In genomic region chr13:65829241-65830008, GRCh38 we compare ENCODE assay signal across 14 cellular contexts.
DNase-seq lines count a peak whose midpoint lies in the region; ATAC-seq and TF ChIP-seq lines count a peak whose summit lies in the region.
"Had no signal": no experiment of that assay in that cellular context is flagged by ENCODE, and none has a peak within 500 bp of the region (broad histone marks: within the 10 kb centered on the region; RNA-seq: fewer than 3 reads in every experiment).

No MANE protein-coding gene starts in this region.

- H3K27me3 ChIP-seq in IMR-90 (ENCODE audit: control insufficient read depth, insufficient read depth, low read length) (no peaks in the 10 kb centered on the region), aorta (ENCODE audit: control insufficient read depth in 1 of 2, insufficient read depth in 2 of 2, low read length in 1 of 2) (no peaks in the 10 kb centered on the region), thyroid gland (no peaks in the 10 kb centered on the region)

- H4K8ac ChIP-seq in IMR-90 (ENCODE audit: low read depth in 2 of 2, low read length in 2 of 2): no peak overlapping the region

- no peak overlapping the region for H3K23ac ChIP-seq in IMR-90 (ENCODE audit: low read depth, low read length)

- no peak overlapping the region for H4K5ac ChIP-seq in IMR-90 (ENCODE audit: low read depth, low read length)

- no peaks in the 10 kb centered on the region for H3K36me3 ChIP-seq in IMR-90 (ENCODE audit: control insufficient read depth, insufficient read depth, low read length)
- no peaks in the 10 kb centered on the region for H3K36me3 ChIP-seq in aorta (ENCODE audit: control insufficient read depth in 1 of 2, insufficient read depth in 2 of 2, low read length in 1 of 2)
- no peaks in the 10 kb centered on the region for H3K36me3 ChIP-seq in thyroid gland

- ATAC-seq in IMR-90 (ENCODE audit: low read depth) (no peak), aorta (ENCODE audit: low FRiP score) (peak; percentile 48)
- ATAC-seq in activated CD8-positive, alpha-beta T cell treated with anti-CD3 and anti-CD28 coated beads for 36 hours: no peak
- ATAC-seq: A549 had no signal

- POLR2A ChIA-PET in IMR-90 (lab: Charles Lee; ENCODE audit: unreplicated experiment): no interaction called here
- POLR2A ChIA-PET in activated CD8-positive, alpha-beta T cell treated with anti-CD3 and anti-CD28 coated beads for 36 hours (lab: Charles Lee): no interaction called here

- H3K4me2 ChIP-seq in IMR-90 (ENCODE audit: low read depth, low read length): no peak overlapping the region
- H3K4me2 ChIP-seq: A549 had no signal

- no peaks in the 10 kb centered on the region for H3K4me1 ChIP-seq in IMR-90 (ENCODE audit: control insufficient read depth, insufficient read depth, low read length)
- H3K4me1 ChIP-seq in aorta (ENCODE audit: control insufficient read depth in 1 of 2, insufficient read depth in 2 of 2, low read length in 2 of 2): no peaks in the 10 kb centered on the region
- no peaks in the 10 kb centered on the region for H3K4me1 ChIP-seq in thyroid gland
- H3K4me1 ChIP-seq: A549, Caco-2 had no signal

- H4K20me1 ChIP-seq in IMR-90 (ENCODE audit: insufficient read depth, low read length): no peaks in the 10 kb centered on the region

- no peaks in the 10 kb centered on the region for H3K4me1 Mint-ChIP-seq in activated CD8-positive, alpha-beta T cell treated with anti-CD3 and anti-CD28 coated beads for 36 hours (ENCODE audit: low read depth)
- H3K4me1 Mint-ChIP-seq: H9 had no signal

- H2BK120ac ChIP-seq in IMR-90 (ENCODE audit: low read depth, low read length): no peak overlapping the region

- H3K4me3 ChIP-seq in IMR-90 (ENCODE audit: insufficient read depth, low read depth, low read length) (no peak overlapping the region), aorta (ENCODE audit: low read length in 2 of 2) (no peak overlapping the region), thyroid gland (replicated peaks in 1 of 3) (no peak overlapping the region)
- H3K4me3 ChIP-seq: A549 had no signal

- H3K9me1 ChIP-seq in IMR-90 (ENCODE audit: insufficient read depth, low read length): no peaks in the 10 kb centered on the region

- no peak overlapping the region for H4K91ac ChIP-seq in IMR-90 (ENCODE audit: insufficient read depth, low read depth, low read length)

- no TSS peak for BruUV-seq in IMR-90 (replicated peaks; lab: Mats Ljungman, UMichigan)

- no peak overlapping the region for H3K56ac ChIP-seq in IMR-90 (ENCODE audit: extremely low read depth, insufficient read depth, low read length)

- no peak overlapping the region for H2AK9ac ChIP-seq in IMR-90 (replicated peaks; ENCODE audit: low read depth, low read length, poor library complexity)

- H3K9me3 Mint-ChIP-seq in activated CD8-positive, alpha-beta T cell treated with anti-CD3 and anti-CD28 coated beads for 36 hours: no peaks in the 10 kb centered on the region
- H3K9me3 Mint-ChIP-seq: CD4-positive, alpha-beta T cell; H9 had no signal

- H3K27me3 Mint-ChIP-seq in activated CD8-positive, alpha-beta T cell treated with anti-CD3 and anti-CD28 coated beads for 36 hours: no peaks in the 10 kb centered on the region
- H3K27me3 Mint-ChIP-seq: CD4-positive, alpha-beta T cell had no signal

- no peak for TF ChIP-seq POLR2A in IMR-90 (IDR thresholded peaks at IDR 0.05; ENCODE audit: low read depth, low read length)
- TF ChIP-seq POLR2A in thyroid gland (IDR thresholded peaks at IDR 0.05): no peak

- H2AK5ac ChIP-seq in IMR-90 (ENCODE audit: low read depth, low read length): no peak overlapping the region

- H3K27ac Mint-ChIP-seq in activated CD8-positive, alpha-beta T cell treated with anti-CD3 and anti-CD28 coated beads for 36 hours: no peak overlapping the region
- H3K27ac Mint-ChIP-seq: CD4-positive, alpha-beta T cell; H9 had no signal

- H3K4ac ChIP-seq in IMR-90 (ENCODE audit: low read depth, low read length): no peak overlapping the region

- in situ Hi-C loops in IMR-90 (cut with MboI; ENCODE audit: low sequenced_read_pairs): no loop called here

- 98% methylated on average over 9 of the region's 16 CpGs; no CpG with 5 or more reads in 1 of the 2 experiments for WGBS in IMR-90 (ENCODE audit: extremely low coverage in 2 of 2, insufficient read length in 1 of 2), 2 experiments
- WGBS in aorta, 2 donors: 91 to 92% methylated on average over 16 of the region's 16 CpGs
- WGBS in thyroid gland, 2 donors: 86 to 92% methylated on average over 16 of the region's 16 CpGs

- H2AFZ ChIP-seq in IMR-90 (replicated peaks; ENCODE audit: low read length, poor library complexity): peak overlapping the region; percentile 33

- no peaks in the 10 kb centered on the region for H3K79me1 ChIP-seq in IMR-90 (ENCODE audit: low read depth in 1 of 2, low read length in 2 of 2)

- no peak overlapping the region for H3K14ac ChIP-seq in IMR-90 (replicated peaks; ENCODE audit: low read depth, low read length)

- H2BK20ac ChIP-seq in IMR-90 (ENCODE audit: low read depth, low read length): no peak overlapping the region

- H3K4me3 Mint-ChIP-seq in activated CD8-positive, alpha-beta T cell treated with anti-CD3 and anti-CD28 coated beads for 36 hours: no peak overlapping the region
- H3K4me3 Mint-ChIP-seq: CD4-positive, alpha-beta T cell; H9 had no signal

- no peak for TF ChIP-seq RAD21 in IMR-90 (IDR thresholded peaks at IDR 0.05; ENCODE audit: low read length)

- DNase-seq in IMR-90: no peak
- DNase-seq in UCSD-AML1 (lab: John Stamatoyannopoulos, UW; ENCODE audit: unreplicated experiment): peak; percentile 2
- peak; percentile 80 for DNase-seq in posterior vena cava (ENCODE audit: low spot score)
- peak in 1 of 2 donors; percentile 61 for DNase-seq in aorta
- DNase-seq in Kasumi-1 (lab: John Stamatoyannopoulos, UW): no peak
- no peak for DNase-seq in activated CD8-positive, alpha-beta T cell treated with anti-CD3 and anti-CD28 coated beads for 36 hours
- no peak for DNase-seq in thyroid gland
- DNase-seq: AML-193; Caco-2; CD4-positive, alpha-beta T cell; H9 had no signal

- no peak overlapping the region for H3K18ac ChIP-seq in IMR-90 (ENCODE audit: low read depth, low read length)

- H3K27ac ChIP-seq in IMR-90 (ENCODE audit: insufficient read depth, low read length) (no peak overlapping the region), aorta (ENCODE audit: low read depth in 1 of 2, low read length in 2 of 2) (no peak overlapping the region), thyroid gland (no peak overlapping the region)
- H3K27ac ChIP-seq: 22Rv1, A549, C4-2B had no signal

- dilution Hi-C loops in IMR-90 (cut with HindIII; ENCODE audit: low sequenced_read_pairs, unreplicated experiment): no loop called here

- H2BK15ac ChIP-seq in IMR-90 (ENCODE audit: low read depth, low read length): no peak overlapping the region

- CTCF ChIA-PET in IMR-90 (lab: Yijun Ruan, JAX): no interaction called here
- CTCF ChIA-PET in activated CD8-positive, alpha-beta T cell treated with anti-CD3 and anti-CD28 coated beads for 36 hours (lab: Charles Lee): no interaction called here

- no peak overlapping the region for H3K9ac ChIP-seq in IMR-90 (ENCODE audit: low read depth, low read length)

- H3K9me3 ChIP-seq in IMR-90 (ENCODE audit: control insufficient read depth, insufficient read depth, low read length): no peaks in the 10 kb centered on the region
- H3K9me3 ChIP-seq in aorta (ENCODE audit: control insufficient read depth, low read length): peaks cover 2% of the 10 kb centered on the region
- H3K9me3 ChIP-seq in thyroid gland: no peaks in the 10 kb centered on the region
- H3K9me3 ChIP-seq: A549, Caco-2 had no signal

- H3K36me3 Mint-ChIP-seq in activated CD8-positive, alpha-beta T cell treated with anti-CD3 and anti-CD28 coated beads for 36 hours (ENCODE audit: low read depth): no peaks in the 10 kb centered on the region

- intact Hi-C loops in IMR-90 (cut with micrococcal nuclease) (no loop called here), posterior vena cava (cut with DNase I) (no loop called here), aorta (cut with DNase I) (no loop called here), thyroid gland (cut with DNase I) (no loop called here)
- intact Hi-C loops in activated CD8-positive, alpha-beta T cell treated with anti-CD3 and anti-CD28 coated beads for 36 hours (cut with micrococcal nuclease): no loop called here

- no peak overlapping the region for H2BK5ac ChIP-seq in IMR-90 (ENCODE audit: low read depth, low read length, poor library complexity, severe bottlenecking)

- TF ChIP-seq CTCF in IMR-90 (conservative IDR thresholded peaks at IDR 0.05; ENCODE audit: low read depth, low read length) (no peak), thyroid gland (IDR thresholded peaks at IDR 0.05) (no peak)
- no peak for TF ChIP-seq CTCF in activated CD8-positive, alpha-beta T cell treated with anti-CD3 and anti-CD28 coated beads for 36 hours (IDR thresholded peaks at IDR 0.05)

TF ChIP-seq in IMR-90, 13 proteins besides CTCF, POLR2A, EP300 and RAD21 (continues in another document):
- TF ChIP-seq RCOR1 (IDR thresholded peaks at IDR 0.05; ENCODE audit: insufficient replicate concordance, low read length): no peak
- TF ChIP-seq FOS (IDR thresholded peaks at IDR 0.05; ENCODE audit: low read depth, low read length): no peak
- no peak for TF ChIP-seq USF2 (IDR thresholded peaks at IDR 0.05; ENCODE audit: low read depth, low read length)
- no peak for TF ChIP-seq BHLHE40 (IDR thresholded peaks at IDR 0.05; ENCODE audit: low read depth, low read length)
- no peak for TF ChIP-seq CEBPB (IDR thresholded peaks at IDR 0.05; ENCODE audit: low read depth, low read length)
- no peak for TF ChIP-seq CHD1 (IDR thresholded peaks at IDR 0.05; ENCODE audit: low read depth, low read length)
- no peak for TF ChIP-seq ELK1 (IDR thresholded peaks at IDR 0.05; ENCODE audit: borderline replicate concordance, low read depth, low read length)
- no peak for TF ChIP-seq MAZ (IDR thresholded peaks at IDR 0.05; ENCODE audit: borderline replicate concordance, low read depth, low read length)
- TF ChIP-seq SMC3 (IDR thresholded peaks at IDR 0.05; ENCODE audit: low read depth, low read length): no peak
- TF ChIP-seq MAFK (IDR thresholded peaks at IDR 0.05; ENCODE audit: low read depth, low read length): no peak

Comparison
In these comparisons a context has a peak if more than half of its experiments do, and no peak if none do; other contexts are left out.
1. DNase-seq: peak in UCSD-AML1 (single experiment) and posterior vena cava (single experiment); none in IMR-90 (single experiment), Kasumi-1 (0 of 2), activated CD8-positive, alpha-beta T cell treated with anti-CD3 and anti-CD28 coated beads for 36 hours (single experiment) and thyroid gland (0 of 2).